Comparison of ENCODE assay signal across 7 cellular contexts in the genomic region with DNA sequence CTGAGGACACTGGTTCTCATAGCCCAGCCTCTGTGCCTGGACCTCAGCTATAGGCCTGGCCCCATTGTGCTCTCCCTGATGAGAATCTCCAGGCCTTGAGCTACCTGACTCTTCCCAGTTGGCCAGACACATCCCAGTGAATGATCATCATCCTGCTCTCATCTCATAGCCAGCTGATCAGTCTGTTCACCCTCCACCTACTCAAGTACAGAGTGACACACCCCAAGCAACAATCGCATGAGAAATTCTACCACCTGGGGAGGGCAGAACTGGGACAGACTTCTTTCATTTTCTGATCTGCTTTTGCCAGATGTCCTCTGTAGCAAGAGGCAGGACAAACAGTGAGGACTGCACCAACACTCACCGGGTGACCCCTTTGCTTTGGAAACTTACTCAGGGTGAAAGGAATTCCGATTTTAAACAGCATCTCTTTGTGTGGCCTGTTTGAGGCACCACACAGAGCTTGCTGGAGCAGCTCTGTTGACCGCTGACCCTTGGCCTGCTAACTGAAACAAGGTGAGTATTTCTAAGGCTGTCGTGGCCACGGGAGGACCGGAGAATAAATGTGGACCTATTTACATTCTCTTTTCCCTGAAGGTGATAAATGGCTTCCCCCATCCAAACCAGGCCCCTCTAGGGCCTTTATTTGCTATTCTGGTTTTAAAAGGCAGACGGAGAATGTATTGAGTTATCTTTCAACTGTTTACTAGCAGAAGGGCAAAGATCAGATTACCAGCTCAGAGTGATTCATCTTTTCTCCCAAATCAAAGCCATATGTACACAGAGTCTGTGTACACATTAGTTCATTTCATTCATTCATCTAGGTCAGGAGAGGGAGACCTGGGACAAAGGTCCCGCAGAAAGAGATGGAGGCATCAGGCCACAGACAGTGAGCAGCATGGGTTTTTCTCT.
A peak's percentile ranks its signal among the peaks of the same experiment; 100 is the strongest.
DNase-seq lines count a peak whose midpoint lies in the region; ATAC-seq, FAIRE-seq and TF ChIP-seq lines count a peak whose summit lies in the region.

No MANE protein-coding gene starts in this region.

- DNase-seq in Peyer's patch (peak in 2 of 3 donors; percentile 42 to 51), urothelium cell line (ENCODE audit: low spot score) (peak; percentile 76), OCI-M1 (lab: John Stamatoyannopoulos, UW) (no peak)
- DNase-seq in activated CD4-positive, alpha-beta T cell treated with anti-CD3 and anti-CD28 coated beads for 48 hours = no peak

- peak overlapping the region; percentile 49 to 77 (median 58) for H3K27ac ChIP-seq in Peyer's patch
- peak overlapping the region in 3 of 4 donors; percentile 23 to 66 (median 54) for H3K27ac ChIP-seq in gastroesophageal sphincter

- no peaks in the 10 kb centered on the region for H3K9me3 ChIP-seq in Peyer's patch
- no peaks in the 10 kb centered on the region for H3K9me3 ChIP-seq in gastroesophageal sphincter

- H3K36me3 ChIP-seq in Peyer's patch = no peaks in the 10 kb centered on the region
- no peaks in the 10 kb centered on the region for H3K36me3 ChIP-seq in gastroesophageal sphincter

- H3K4me1 ChIP-seq in Peyer's patch (peaks cover 0 to 12% (median 0%) of the 10 kb centered on the region in 4 donors), gastroesophageal sphincter (peaks cover 0 to 12% (median 0%) of the 10 kb centered on the region in 3 donors)

- H3K27me3 ChIP-seq in Peyer's patch (no peaks in the 10 kb centered on the region), gastroesophageal sphincter (no peaks in the 10 kb centered on the region)

- H3K4me3 ChIP-seq in Peyer's patch = no peak overlapping the region
- H3K4me3 ChIP-seq in gastroesophageal sphincter = no peak overlapping the region

- TF ChIP-seq POLR2A in Peyer's patch (IDR thresholded peaks at IDR 0.05) (no peak), gastroesophageal sphincter (IDR thresholded peaks at IDR 0.05) (no peak)

- TF ChIP-seq EP300 in gastroesophageal sphincter (IDR thresholded peaks at IDR 0.05) = no peak

- TF ChIP-seq CTCF in Peyer's patch (IDR thresholded peaks at IDR 0.05) (no peak), gastroesophageal sphincter (IDR thresholded peaks at IDR 0.05) (no peak)

- ATAC-seq in HG02571 (IDR thresholded peaks at IDR 0.05; ENCODE audit: unreplicated experiment) (peak; percentile 61), gastroesophageal sphincter (peak; percentile 37), HG03378 (IDR thresholded peaks at IDR 0.05; ENCODE audit: unreplicated experiment) (no peak)

- 40 to 61% methylated on average over 5 to 8 of the region's 9 CpGs for WGBS in gastroesophageal sphincter (ENCODE audit: low coverage in 1 of 2), 2 donors

- FAIRE-seq in urothelium cell line (lab: Jason Lieb, UNC) = peak; percentile 50

Comparison
In these comparisons a context has a peak if more than half of its experiments do, and no peak if none do; other contexts are left out.
1. DNase-seq: peak in Peyer's patch (2 of 3) and urothelium cell line (single experiment); none in activated CD4-positive, alpha-beta T cell treated with anti-CD3 and anti-CD28 coated beads for 48 hours (single experiment) and OCI-M1 (single experiment).